In genomic region chr7:135843214-135843613, GRCh38 we compare ENCODE assay signal across 9 cellular contexts.
DNase-seq lines count a peak whose midpoint lies in the region; ATAC-seq, FAIRE-seq and TF ChIP-seq lines count a peak whose summit lies in the region.
"Had no signal": no experiment of that assay in that cellular context is flagged by ENCODE, and none has a peak within 500 bp of the region (broad histone marks: within the 10 kb centered on the region; RNA-seq: fewer than 3 reads in every experiment).

No MANE protein-coding gene starts in this region.

- H3K79me2 ChIP-seq in GM12878 (ENCODE audit: control insufficient read depth, insufficient read depth, low read length) (no peaks in the 10 kb centered on the region), mammary epithelial cell (ENCODE audit: insufficient read depth, low read length) (no peaks in the 10 kb centered on the region)

- no peak overlapping the region for H3K9ac ChIP-seq in GM12878 (ENCODE audit: control insufficient read depth, insufficient read depth, low read length)
- H3K9ac ChIP-seq in mammary epithelial cell (ENCODE audit: insufficient read depth, low read length) = no peak overlapping the region

- H3K27me3 ChIP-seq in GM12878 (replicated peaks in 1 of 2; ENCODE audit: control insufficient read depth in 2 of 2, insufficient read depth in 2 of 2, low read length in 1 of 2) = no peaks in the 10 kb centered on the region
- H3K27me3 ChIP-seq in mammary epithelial cell (ENCODE audit: insufficient read depth, low read length) = peaks cover 4% of the 10 kb centered on the region

- POLR2A ChIA-PET in GM12878 (lab: Charles Lee) = no interaction called here

- H3K9me3 Mint-ChIP-seq in progenitor cell of endocrine pancreas (ENCODE audit: low read depth) = no peaks in the 10 kb centered on the region
- H3K9me3 Mint-ChIP-seq: natural killer cell treated with Interleukin-12 subunit alpha and Interleukin-12 subunit beta and Interleukin-15 and Interleukin-18, amount 100 ng/mL, for 72 hours had no signal

- H3K36me3 ChIP-seq in GM12878 (ENCODE audit: control insufficient read depth in 2 of 2, insufficient read depth in 2 of 2, low read length in 1 of 2) (no peaks in the 10 kb centered on the region), mammary epithelial cell (ENCODE audit: insufficient read depth, low read length) (no peaks in the 10 kb centered on the region)

- RAD21 ChIA-PET in GM12878 (lab: Charles Lee; ENCODE audit: unreplicated experiment) = no interaction called here

- H2AFZ ChIP-seq in GM12878 (ENCODE audit: control insufficient read depth, low read depth, low read length) = no peak overlapping the region; the same call in 1 of the 2 replicates
- no peak overlapping the region for H2AFZ ChIP-seq in mammary epithelial cell (ENCODE audit: low read depth, low read length)

- H4K20me1 ChIP-seq in GM12878 (ENCODE audit: control insufficient read depth, insufficient read depth) = no peaks in the 10 kb centered on the region
- H4K20me1 ChIP-seq in mammary epithelial cell (ENCODE audit: insufficient read depth, low read length) = no peaks in the 10 kb centered on the region

- H3K4me3 Mint-ChIP-seq in progenitor cell of endocrine pancreas (ENCODE audit: low read depth) = no peak overlapping the region

- no peak for TF ChIP-seq RAD21 in GM12878 (IDR thresholded peaks at IDR 0.05; ENCODE audit: insufficient read depth, low read depth, low read length)

- SMC1A ChIA-PET in GM12878 (lab: Charles Lee; ENCODE audit: uncharacterized antibody, unreplicated experiment) = no interaction called here

- H3K27ac Mint-ChIP-seq in progenitor cell of endocrine pancreas = no peak overlapping the region
- H3K27ac Mint-ChIP-seq: natural killer cell treated with Interleukin-12 subunit alpha and Interleukin-12 subunit beta and Interleukin-15 and Interleukin-18, amount 100 ng/mL, for 72 hours had no signal

- TF ChIP-seq CTCF in GM12878 (IDR thresholded peaks at IDR 0.05 in 2 of 3, conservative IDR thresholded peaks at IDR 0.05 in 1 of 3; ENCODE audit: control insufficient read depth in 2 of 3, extremely low read depth in 1 of 3, insufficient read depth in 1 of 3, low read depth in 3 of 3, low read length in 3 of 3) = no peak
- TF ChIP-seq CTCF in mammary epithelial cell (conservative IDR thresholded peaks at IDR 0.05 in 1 of 2, IDR thresholded peaks at IDR 0.05 in 1 of 2; ENCODE audit: extremely low read depth in 1 of 2, insufficient read depth in 1 of 2, low read depth in 1 of 2, low read length in 2 of 2) = no peak
- no peak for TF ChIP-seq CTCF in progenitor cell of endocrine pancreas (IDR thresholded peaks at IDR 0.05; ENCODE audit: unreplicated experiment)

- H3K4me1 ChIP-seq in GM12878 (ENCODE audit: control insufficient read depth, insufficient read depth, low read length) (peaks cover 8% of the 10 kb centered on the region; the same call in 1 of the 2 replicates), mammary epithelial cell (ENCODE audit: insufficient read depth, low read length) (no peaks in the 10 kb centered on the region)

- intact Hi-C loops in GM12878 (cut with micrococcal nuclease; ENCODE audit: unreplicated experiment) (no loop called here), mammary epithelial cell (cut with micrococcal nuclease) (no loop called here)

- no peaks in the 10 kb centered on the region for H3K4me1 Mint-ChIP-seq in progenitor cell of endocrine pancreas (ENCODE audit: low read depth)

- H3K4me3 ChIP-seq in GM12878 = no peak overlapping the region
- no peak overlapping the region for H3K4me3 ChIP-seq in mammary epithelial cell (replicated peaks in 1 of 3; ENCODE audit: insufficient read depth in 1 of 3, low read depth in 2 of 3, low read length in 3 of 3)

- H3K36me3 Mint-ChIP-seq in progenitor cell of endocrine pancreas (ENCODE audit: insufficient read depth) = no peaks in the 10 kb centered on the region
- H3K36me3 Mint-ChIP-seq: natural killer cell treated with Interleukin-12 subunit alpha and Interleukin-12 subunit beta and Interleukin-15 and Interleukin-18, amount 100 ng/mL, for 72 hours had no signal

- CTCF ChIA-PET in GM12878 (lab: Yijun Ruan, JAX) = interaction anchor here (0.7 kb wide), 2 partner anchors 8 to 729 kb away, joined by 3 read pairs; no protein-coding TSS in a partner anchor
- CTCF ChIA-PET in mammary epithelial cell (lab: Charles Lee; ENCODE audit: low non-redundant PET) = no interaction called here

- peak; percentile 10 to 69; a peak in 1 of 4 replicates for TF ChIP-seq EP300 in GM12878 (IDR thresholded peaks at IDR 0.05; ENCODE audit: borderline replicate concordance in 1 of 2, control insufficient read depth in 1 of 2, low read depth in 2 of 2, low read length in 2 of 2)

- ATAC-seq in GM19023 (IDR thresholded peaks at IDR 0.05; ENCODE audit: unreplicated experiment) = peak; percentile 94
- ATAC-seq in GM21723 (IDR thresholded peaks at IDR 0.05; ENCODE audit: unreplicated experiment) = peak; percentile 95
- ATAC-seq in HG03280 (IDR thresholded peaks at IDR 0.05; ENCODE audit: unreplicated experiment) = peak; percentile 79
- ATAC-seq in GM12878 = peak; percentile 98

- in situ Hi-C loops in GM12878 (cut with MboI) = no loop called here
- in situ Hi-C loops in mammary epithelial cell (cut with MboI; ENCODE audit: low sequenced_read_pairs in 2 of 2) = no loop called here

- H3K27ac ChIP-seq in GM12878 (ENCODE audit: control insufficient read depth, insufficient read depth) (no peak overlapping the region), mammary epithelial cell (ENCODE audit: insufficient read depth, low read depth, low read length) (no peak overlapping the region)

- FAIRE-seq in GM12878 (lab: Jason Lieb, UNC) = peak; percentile 61

- H3K4me2 ChIP-seq in GM12878 (ENCODE audit: control insufficient read depth, insufficient read depth) = 0 out of 2 replicates have a peak overlapping the region, but pooled peaks have one; percentile 28
- no peak overlapping the region for H3K4me2 ChIP-seq in mammary epithelial cell (ENCODE audit: insufficient read depth, low read depth, low read length)

- TF ChIP-seq POLR2A in GM12878 (IDR thresholded peaks at IDR 0.05; ENCODE audit: low read depth, low read length) = no peak

- H3K9me3 ChIP-seq in GM12878 (replicated peaks; ENCODE audit: control insufficient read depth, insufficient read depth, low read length) = no peaks in the 10 kb centered on the region
- no peaks in the 10 kb centered on the region for H3K9me3 ChIP-seq in mammary epithelial cell (replicated peaks; ENCODE audit: insufficient read depth, low read length)

- dilution Hi-C loops in mammary epithelial cell (cut with HindIII; ENCODE audit: low sequenced_read_pairs) = no loop called here

- peaks cover 11% of the 10 kb centered on the region for H3K27me3 Mint-ChIP-seq in progenitor cell of endocrine pancreas

- no TSS peak for BruUV-seq in GM12878 (replicated peaks; lab: Mats Ljungman, UMichigan)
- BruUV-seq in mammary epithelial cell (replicated peaks; lab: Mats Ljungman, UMichigan) = no TSS peak

- WGBS in GM12878 (ENCODE audit: insufficient coverage, insufficient replicate concordance, low lambda C conversion rate, missing lambda C conversion rate) = 0% methylated on average over 3 of the region's 4 CpGs
- WGBS in mammary epithelial cell (ENCODE audit: low coverage, missing lambda C conversion rate) = 60% methylated on average over 3 of the region's 4 CpGs

- peak; percentile 71 for DNase-seq in GM12878 (ENCODE audit: low read depth, low spot score)
- no peak for DNase-seq in mammary epithelial cell
- DNase-seq in activated CD8-positive, alpha-beta memory T cell treated with anti-CD3 and anti-CD28 coated beads for 24 hours = no peak
- DNase-seq in progenitor cell of endocrine pancreas (ENCODE audit: low spot score, unreplicated experiment) = no peak
- DNase-seq in HK-2 (ENCODE audit: unreplicated experiment) = no peak

TF ChIP-seq in GM12878, 131 proteins besides CTCF, POLR2A, EP300 and RAD21 (continues in another document):
- TF ChIP-seq HDGF (IDR thresholded peaks at IDR 0.05) (no peak), NBN (IDR thresholded peaks at IDR 0.05) (no peak), CEBPB (IDR thresholded peaks at IDR 0.05; ENCODE audit: borderline replicate concordance in 1 of 2, low read depth in 2 of 2, low read length in 2 of 2) (no peak), DPF2 (IDR thresholded peaks at IDR 0.05) (0 out of 2 replicates have a peak, but pooled peaks have one; percentile 57), MXI1 (IDR thresholded peaks at IDR 0.05; ENCODE audit: low read depth, low read length) (no peak), SPI1 (IDR thresholded peaks at IDR 0.05; ENCODE audit: borderline replicate concordance, insufficient read depth, low read depth, low read length) (peak; percentile 65; the same call in 1 of the 2 replicates), CBFB (IDR thresholded peaks at IDR 0.05; ENCODE audit: low read depth) (0 out of 2 replicates have a peak, but pooled peaks have one; percentile 32), ETV6 (conservative IDR thresholded peaks at IDR 0.05 in 1 of 2, IDR thresholded peaks at IDR 0.05 in 1 of 2; ENCODE audit: borderline replicate concordance in 1 of 2, low read depth in 1 of 2) (no peak), EED (IDR thresholded peaks at IDR 0.05; ENCODE audit: low read depth) (peak; percentile 32; the same call in 1 of the 2 replicates), JUNB (IDR thresholded peaks at IDR 0.05) (peak; percentile 69), ASH2L (IDR thresholded peaks at IDR 0.05; ENCODE audit: borderline replicate concordance, low read depth) (no peak), PAX5 (IDR thresholded peaks at IDR 0.05; ENCODE audit: borderline replicate concordance, low read depth, low read length) (peak; percentile 60; the same call in 1 of the 2 replicates), ZSCAN29 (IDR thresholded peaks at IDR 0.05) (no peak), BCL11A (IDR thresholded peaks at IDR 0.05; ENCODE audit: low read depth, low read length) (peak; percentile 76), KLF5 (IDR thresholded peaks at IDR 0.05; ENCODE audit: partially characterized antibody) (no peak), LARP7 (IDR thresholded peaks at IDR 0.05) (no peak), RUNX3 (IDR thresholded peaks at IDR 0.05; ENCODE audit: low read length) (peak; percentile 95), GABPA (IDR thresholded peaks at IDR 0.05; ENCODE audit: low read depth) (0 out of 2 replicates have a peak, but pooled peaks have one; percentile 16)
